ENCODE assay signal across 13 cellular contexts in genomic region chr9:112048924-112049785, GRCh38.
DNase-seq lines count a peak whose midpoint lies in the region; ATAC-seq, FAIRE-seq and TF ChIP-seq lines count a peak whose summit lies in the region.
"Had no signal": no experiment of that assay in that cellular context is flagged by ENCODE, and none has a peak within 500 bp of the region (broad histone marks: within the 10 kb centered on the region; RNA-seq: fewer than 3 reads in every experiment).

No MANE protein-coding gene starts in this region.

- no peaks in the 10 kb centered on the region for H4K20me1 ChIP-seq in HepG2 (ENCODE audit: insufficient read depth, low read length)

- no peaks in the 10 kb centered on the region for H3K27me3 Mint-ChIP-seq in chondrocyte (ENCODE audit: low read depth)
- H3K27me3 Mint-ChIP-seq in natural killer cell treated with Interleukin-12 subunit alpha and Interleukin-12 subunit beta and Interleukin-15 and Interleukin-18, amount 100 ng/mL, for 72 hours = no peaks in the 10 kb centered on the region

- H3K4me3 ChIP-seq in liver (ENCODE audit: low read depth in 1 of 3, low read length in 3 of 3) = no peak overlapping the region
- no peak overlapping the region for H3K4me3 ChIP-seq in HepG2 (replicated peaks in 1 of 3; ENCODE audit: insufficient read depth in 1 of 3, low read depth in 2 of 3, low read length in 3 of 3)
- H3K4me3 ChIP-seq in mucosa of rectum (ENCODE audit: low read length in 2 of 2) = no peak overlapping the region
- H3K4me3 ChIP-seq in suprapubic skin = no peak overlapping the region
- H3K4me3 ChIP-seq: thoracic aorta had no signal

- FAIRE-seq in HepG2 (lab: Jason Lieb, UNC) = no peak
- FAIRE-seq: bronchial epithelial cell had no signal

- H3K9ac ChIP-seq in liver (ENCODE audit: low read depth in 1 of 2, low read length in 2 of 2) (no peak overlapping the region), HepG2 (ENCODE audit: insufficient read depth, low read depth, low read length) (no peak overlapping the region), mucosa of rectum (ENCODE audit: low read depth in 1 of 2, low read length in 2 of 2) (no peak overlapping the region)

- ATAC-seq in HepG2 = no peak
- no peak for ATAC-seq in natural killer cell treated with Interleukin-12 subunit alpha and Interleukin-12 subunit beta and Interleukin-15 and Interleukin-18, amount 100 ng/mL, for 72 hours
- ATAC-seq: T-cell had no signal

- H3K4me1 ChIP-seq in liver (ENCODE audit: control insufficient read depth in 4 of 4, insufficient read depth in 4 of 4, low read length in 3 of 4) (peaks cover 2 to 27% (median 21%) of the 10 kb centered on the region in 4 donors), HepG2 (ENCODE audit: insufficient read depth, low read length) (peaks cover 23% of the 10 kb centered on the region), mucosa of rectum (ENCODE audit: control insufficient read depth in 2 of 2, insufficient read depth in 2 of 2, low read length in 2 of 2) (peaks cover 25 to 27% of the 10 kb centered on the region in 2 donors), suprapubic skin (peaks cover 22% of the 10 kb centered on the region)

- no peak overlapping the region for H2AFZ ChIP-seq in HepG2 (ENCODE audit: low read length)

- H3K36me3 ChIP-seq in liver (ENCODE audit: control insufficient read depth in 4 of 4, insufficient read depth in 3 of 4, low read depth in 1 of 4, low read length in 3 of 4) (no peaks in the 10 kb centered on the region), HepG2 (replicated peaks in 1 of 2; ENCODE audit: control insufficient read depth in 1 of 2, insufficient read depth in 2 of 2, low read length in 2 of 2) (peaks cover 0 to 2% of the 10 kb centered on the region in 2 experiments; a peak in 2 of 5 replicates), mucosa of rectum (ENCODE audit: control insufficient read depth in 2 of 2, insufficient read depth in 2 of 2, low read length in 2 of 2) (peaks cover 0 to 3% of the 10 kb centered on the region in 2 donors), suprapubic skin (no peaks in the 10 kb centered on the region)
- H3K36me3 ChIP-seq: thoracic aorta had no signal

- POLR2A ChIA-PET in HepG2 (lab: Yijun Ruan, JAX) = interaction anchor here (1.6 kb wide), 1 partner anchor 683 kb away, joined by 3 read pairs; no protein-coding TSS in a partner anchor

- H3K27me3 ChIP-seq in liver (ENCODE audit: control insufficient read depth in 4 of 4, insufficient read depth in 4 of 4, low read length in 3 of 4) (no peaks in the 10 kb centered on the region), HepG2 (ENCODE audit: control insufficient read depth in 1 of 2, insufficient read depth in 2 of 2, low read length in 2 of 2) (no peaks in the 10 kb centered on the region), mucosa of rectum (ENCODE audit: control insufficient read depth in 2 of 2, insufficient read depth in 2 of 2, low read length in 2 of 2) (no peaks in the 10 kb centered on the region), suprapubic skin (no peaks in the 10 kb centered on the region)

- intact Hi-C loops in HepG2 (cut with micrococcal nuclease; ENCODE audit: unreplicated experiment) = no loop called here

- H3K4me3 Mint-ChIP-seq in chondrocyte (ENCODE audit: unreplicated experiment) = no peak overlapping the region
- H3K4me3 Mint-ChIP-seq in natural killer cell treated with Interleukin-12 subunit alpha and Interleukin-12 subunit beta and Interleukin-15 and Interleukin-18, amount 100 ng/mL, for 72 hours = no peak overlapping the region
- H3K4me3 Mint-ChIP-seq: T-cell had no signal

- no peaks in the 10 kb centered on the region for H3K79me2 ChIP-seq in HepG2 (ENCODE audit: insufficient read depth, low read length)

- in situ Hi-C loops in HepG2 (cut with HindIII; ENCODE audit: extremely low pct_ligation_motif_present, low pct_unique_long_range_greater_than_20kb) = no loop called here

- TF ChIP-seq POLR2A in HepG2 (IDR thresholded peaks at IDR 0.05; ENCODE audit: insufficient read depth in 1 of 2, low read depth in 2 of 2, low read length in 2 of 2) (no peak), suprapubic skin (IDR thresholded peaks at IDR 0.05) (no peak)

- peak overlapping the region; percentile 87 for H3K27ac Mint-ChIP-seq in chondrocyte (ENCODE audit: unreplicated experiment)
- no peak overlapping the region for H3K27ac Mint-ChIP-seq in natural killer cell treated with Interleukin-12 subunit alpha and Interleukin-12 subunit beta and Interleukin-15 and Interleukin-18, amount 100 ng/mL, for 72 hours
- H3K27ac Mint-ChIP-seq: T-cell had no signal

- peaks cover 72% of the 10 kb centered on the region for H3K4me1 Mint-ChIP-seq in chondrocyte (ENCODE audit: low read depth)
- H3K4me1 Mint-ChIP-seq in natural killer cell treated with Interleukin-12 subunit alpha and Interleukin-12 subunit beta and Interleukin-15 and Interleukin-18, amount 100 ng/mL, for 72 hours (ENCODE audit: low read depth in 2 of 2) = peaks cover 22 to 28% of the 10 kb centered on the region in 2 donors

- 49% methylated on average over 11 of the region's 11 CpGs for WGBS in liver
- WGBS in HepG2 (ENCODE audit: low lambda C conversion rate) = 83% methylated on average over 11 of the region's 11 CpGs
- 34% methylated on average over 11 of the region's 11 CpGs for WGBS in suprapubic skin

- no peak for TF ChIP-seq EP300 in HepG2 (IDR thresholded peaks at IDR 0.05; ENCODE audit: low read depth in 2 of 2, low read length in 2 of 2)
- TF ChIP-seq EP300 in HepG2 (CRISPR knock-in tag; IDR thresholded peaks at IDR 0.05; ENCODE audit: borderline replicate concordance) = no peak
- TF ChIP-seq EP300 in suprapubic skin (IDR thresholded peaks at IDR 0.05) = no peak

- BruUV-seq in HepG2 (replicated peaks; lab: Mats Ljungman, UMichigan) = no TSS peak

- no peak for TF ChIP-seq RAD21 in liver (IDR thresholded peaks at IDR 0.05)
- TF ChIP-seq RAD21 in HepG2 (CRISPR knock-in tag; IDR thresholded peaks at IDR 0.05) = no peak

- CTCF ChIA-PET in HepG2 (lab: Yijun Ruan, JAX; ENCODE audit: low intra/inter-chr PET ratio, low total read pairs) = no interaction called here

- peak overlapping the region; percentile 52 to 63 for H3K27ac ChIP-seq in liver (ENCODE audit: low read depth in 1 of 2, low read length in 2 of 2)
- no peak overlapping the region for H3K27ac ChIP-seq in HepG2 (ENCODE audit: extremely low read length, insufficient read depth, low read length)
- peak overlapping the region; percentile 45 to 80 for H3K27ac ChIP-seq in mucosa of rectum (ENCODE audit: low read depth in 2 of 2, low read length in 2 of 2)
- H3K27ac ChIP-seq in suprapubic skin = no peak overlapping the region
- H3K27ac ChIP-seq: thoracic aorta had no signal

- H3K9me3 ChIP-seq in liver (ENCODE audit: control insufficient read depth in 4 of 4, low read length in 3 of 4) (no peaks in the 10 kb centered on the region), HepG2 (ENCODE audit: low read length) (no peaks in the 10 kb centered on the region), mucosa of rectum (ENCODE audit: control insufficient read depth in 2 of 2, low read length in 2 of 2) (no peaks in the 10 kb centered on the region), suprapubic skin (no peaks in the 10 kb centered on the region)
- H3K9me3 ChIP-seq: thoracic aorta had no signal

- peaks cover 10% of the 10 kb centered on the region for H3K9me3 Mint-ChIP-seq in chondrocyte (ENCODE audit: low read depth)
- H3K9me3 Mint-ChIP-seq in natural killer cell treated with Interleukin-12 subunit alpha and Interleukin-12 subunit beta and Interleukin-15 and Interleukin-18, amount 100 ng/mL, for 72 hours = peaks cover 12% of the 10 kb centered on the region

- no peak overlapping the region for H3K4me2 ChIP-seq in HepG2 (ENCODE audit: low read depth, low read length)

- DNase-seq in HepG2 (ENCODE audit: low spot score) (no peak), chondrocyte (ENCODE audit: low spot score) (no peak), COLO668 (lab: John Stamatoyannopoulos, UW; ENCODE audit: unreplicated experiment) (no peak), suprapubic skin (ENCODE audit: low spot score in 2 of 2) (no peak)
- no peak for DNase-seq in natural killer cell treated with Interleukin-12 subunit alpha and Interleukin-12 subunit beta and Interleukin-15 and Interleukin-18, amount 100 ng/mL, for 72 hours (ENCODE audit: low spot score)
- DNase-seq in central memory CD4-positive, alpha-beta T cell = no peak
- DNase-seq: AML-193, midbrain, T-cell had no signal

- H3K36me3 Mint-ChIP-seq in chondrocyte (ENCODE audit: low read depth) = peaks cover 10% of the 10 kb centered on the region
- peaks cover 24% of the 10 kb centered on the region for H3K36me3 Mint-ChIP-seq in natural killer cell treated with Interleukin-12 subunit alpha and Interleukin-12 subunit beta and Interleukin-15 and Interleukin-18, amount 100 ng/mL, for 72 hours

- no peak for TF ChIP-seq CTCF in liver (IDR thresholded peaks at IDR 0.05; ENCODE audit: low read depth, low read length, missing input control)
- no peak for TF ChIP-seq CTCF in HepG2 (CRISPR knock-in tag; IDR thresholded peaks at IDR 0.05)
- no peak for TF ChIP-seq CTCF in chondrocyte (IDR thresholded peaks at IDR 0.05)
- TF ChIP-seq CTCF in suprapubic skin (IDR thresholded peaks at IDR 0.05) = no peak

TF ChIP-seq in HepG2, 621 proteins besides CTCF, POLR2A, EP300 and RAD21 (continues in another document):
- TF ChIP-seq E2F1 (CRISPR knock-in tag; IDR thresholded peaks at IDR 0.05) = no peak
- TF ChIP-seq FLYWCH1 (CRISPR knock-in tag; IDR thresholded peaks at IDR 0.05) = no peak
- no peak for TF ChIP-seq TCF12 (IDR thresholded peaks at IDR 0.05)
- no peak for TF ChIP-seq TCF12 (CRISPR knock-in tag; IDR thresholded peaks at IDR 0.05)
- TF ChIP-seq MTERF4 (CRISPR knock-in tag; IDR thresholded peaks at IDR 0.05) = no peak
- no peak for TF ChIP-seq MAZ (IDR thresholded peaks at IDR 0.05; ENCODE audit: borderline replicate concordance, low read depth, low read length)
- TF ChIP-seq MAZ (CRISPR knock-in tag; IDR thresholded peaks at IDR 0.05; ENCODE audit: low read depth) = no peak

Comparison
In these comparisons a context has a peak if more than half of its experiments do, and no peak if none do; other contexts are left out.
1. H3K27ac ChIP-seq: peak in liver (2 of 2) and mucosa of rectum (2 of 2); none in HepG2 (single experiment) and suprapubic skin (single experiment).